18 cellular contexts compared by ENCODE assay signal in the genomic region with DNA sequence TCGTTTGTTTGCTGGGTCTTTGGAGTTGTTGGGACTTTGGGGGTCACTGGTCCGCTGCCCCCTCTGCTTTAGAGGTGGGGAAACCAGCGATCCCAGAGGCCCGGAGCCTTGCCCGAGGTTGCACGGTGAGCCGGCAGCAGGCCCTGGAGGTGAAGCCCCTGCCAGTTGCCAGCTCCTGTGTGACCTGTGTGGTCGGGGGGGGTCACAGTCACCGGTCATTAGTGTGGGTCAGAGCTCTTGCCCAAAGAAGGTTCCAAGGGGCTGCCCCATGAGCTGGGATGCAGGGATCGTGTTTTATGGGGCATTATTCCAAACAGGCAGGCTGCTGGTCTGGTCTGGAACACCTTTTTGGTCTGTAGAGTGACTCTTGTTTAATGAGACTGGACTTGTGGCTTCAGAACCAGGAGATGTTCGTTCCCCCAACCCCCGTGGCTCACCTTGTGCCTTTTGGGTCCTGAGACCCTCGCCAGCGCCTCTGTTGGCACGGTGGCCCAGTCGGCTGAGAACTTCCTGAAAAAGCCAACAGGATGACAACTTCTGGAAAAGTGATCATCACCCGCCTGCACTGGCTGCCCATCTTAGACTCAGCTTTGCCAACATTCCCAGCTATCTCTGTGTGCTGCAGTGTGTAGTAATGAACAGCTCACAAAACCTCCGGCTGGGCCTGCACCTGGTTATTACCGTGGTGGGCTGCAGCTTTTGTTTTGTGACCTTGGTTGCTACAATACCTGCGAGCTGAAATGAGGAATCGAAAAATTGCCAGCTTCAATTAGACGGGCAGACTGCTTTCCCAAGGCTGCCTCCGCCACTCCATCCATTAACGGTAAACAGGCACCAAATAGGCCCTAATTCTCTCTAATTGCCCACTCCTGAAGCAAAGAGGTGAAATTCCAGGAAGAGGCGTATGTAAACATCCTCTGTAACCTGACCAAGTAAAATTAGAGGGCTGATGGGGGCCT. TPM values are rescaled to one million over a fixed set of nuclear protein-coding genes. Genes with fewer than 3 reads are reported as not detected.
A peak's percentile ranks its signal among the peaks of the same experiment; 100 is the strongest.
DNase-seq lines count a peak whose midpoint lies in the region; ATAC-seq, FAIRE-seq and TF ChIP-seq lines count a peak whose summit lies in the region.
"Had no signal": no experiment of that assay in that cellular context is flagged by ENCODE, and none has a peak within 500 bp of the region (broad histone marks: within the 10 kb centered on the region; RNA-seq: fewer than 3 reads in every experiment).

No MANE protein-coding gene starts in this region.

- TF ChIP-seq CTCF in Loucy (conservative IDR thresholded peaks at IDR 0.05; ENCODE audit: low read length) (no peak), smooth muscle cell (IDR thresholded peaks at IDR 0.05; ENCODE audit: borderline replicate concordance, insufficient read depth, poor library complexity, severe bottlenecking) (no peak)

- FAIRE-seq in small intestine (lab: Jason Lieb, UNC), result no peak
- FAIRE-seq: GM12891, pancreas had no signal

- H3K4me1 Mint-ChIP-seq in T-helper 17 cell, result no peaks in the 10 kb centered on the region
- H3K4me1 Mint-ChIP-seq: activated naive CD4-positive, alpha-beta T cell treated with anti-CD3 and anti-CD28 coated beads, Interleukin-2, amount 50 U/mL, for 24 hours; CD14-positive monocyte; memory B cell had no signal

- H2AFZ ChIP-seq in Loucy (ENCODE audit: low read length), result peak overlapping the region; percentile 35; the same call in 1 of the 2 replicates
- no peak overlapping the region for H2AFZ ChIP-seq in smooth muscle cell (ENCODE audit: low read depth)

- peak; percentile 72 for DNase-seq in NCI-H2081 treated with DMSO at 0.1 percent for 48 hours (lab: John Stamatoyannopoulos, UW)
- no peak for DNase-seq in smooth muscle cell (lab: John Stamatoyannopoulos, UW; ENCODE audit: unreplicated experiment)
- no peak for DNase-seq in T-helper 17 cell
- DNase-seq in COLO829 (ENCODE audit: low spot score), result no peak
- DNase-seq in small intestine, result no peak
- DNase-seq: activated CD8-positive, alpha-beta memory T cell treated with anti-CD3 and anti-CD28 coated beads, Interleukin-2, amount 50 U/mL, for 48 hours; effector memory CD4-positive, alpha-beta T cell; NCI-H526; stimulated activated CD4-positive, alpha-beta T cell treated with anti-CD3 and anti-CD28 coated beads, Interleukin-15, amount 100 ng/mL, for 24 hours; T-helper 1 cell had no signal

- H4K20me1 ChIP-seq in Loucy (ENCODE audit: insufficient read depth, low read length, poor library complexity, severe bottlenecking) (no peaks in the 10 kb centered on the region), smooth muscle cell (ENCODE audit: low read depth) (no peaks in the 10 kb centered on the region)

- H3K9me2 ChIP-seq in Loucy (replicated peaks; ENCODE audit: low read depth, low read length), result no peaks in the 10 kb centered on the region

- H3K27ac Mint-ChIP-seq in T-helper 17 cell, result no peak overlapping the region
- H3K27ac Mint-ChIP-seq: activated naive CD4-positive, alpha-beta T cell treated with anti-CD3 and anti-CD28 coated beads, Interleukin-2, amount 50 U/mL, for 24 hours; CD14-positive monocyte; memory B cell had no signal

- no peak overlapping the region for H3K4me3 Mint-ChIP-seq in T-helper 17 cell
- H3K4me3 Mint-ChIP-seq: activated naive CD4-positive, alpha-beta T cell treated with anti-CD3 and anti-CD28 coated beads, Interleukin-2, amount 50 U/mL, for 24 hours; CD14-positive monocyte; memory B cell had no signal

- H3K4me3 ChIP-seq in Loucy (ENCODE audit: low read length, poor library complexity, severe bottlenecking) (no peak overlapping the region), ectodermal cell (ENCODE audit: insufficient read depth, low read depth, low read length) (no peak overlapping the region), smooth muscle cell (no peak overlapping the region), small intestine (ENCODE audit: low read depth in 1 of 2, low read length in 2 of 2) (no peak overlapping the region)
- H3K4me3 ChIP-seq: pancreas had no signal

- H3K27ac ChIP-seq in ectodermal cell (ENCODE audit: insufficient read depth, low read depth, low read length, poor library complexity, severe bottlenecking) (peak overlapping the region; percentile 85), smooth muscle cell (ENCODE audit: low read depth) (peak overlapping the region; percentile 98), small intestine (ENCODE audit: low read depth in 1 of 2, low read length in 1 of 2) (no peak overlapping the region)
- H3K27ac ChIP-seq: pancreas had no signal

- H3K4me1 ChIP-seq in Loucy (ENCODE audit: insufficient read depth, low read length, poor library complexity, severe bottlenecking) (peaks cover 28% of the 10 kb centered on the region), ectodermal cell (ENCODE audit: control insufficient read depth, insufficient read depth, low read length) (peaks cover 65% of the 10 kb centered on the region), smooth muscle cell (ENCODE audit: low read depth) (peaks cover 62% of the 10 kb centered on the region), small intestine (ENCODE audit: control insufficient read depth in 2 of 2, insufficient read depth in 1 of 2, low read depth in 1 of 2, low read length in 1 of 2) (no peaks in the 10 kb centered on the region)
- H3K4me1 ChIP-seq: pancreas had no signal

- peaks cover 41% of the 10 kb centered on the region for H3K27me3 Mint-ChIP-seq in T-helper 17 cell
- H3K27me3 Mint-ChIP-seq: activated naive CD4-positive, alpha-beta T cell treated with anti-CD3 and anti-CD28 coated beads, Interleukin-2, amount 50 U/mL, for 24 hours had no signal

- no peaks in the 10 kb centered on the region for H3K36me3 ChIP-seq in Loucy (ENCODE audit: insufficient read depth, low read length)
- no peaks in the 10 kb centered on the region for H3K36me3 ChIP-seq in ectodermal cell (ENCODE audit: control insufficient read depth, insufficient read depth, low read length)
- H3K36me3 ChIP-seq in smooth muscle cell (ENCODE audit: low read depth), result no peaks in the 10 kb centered on the region
- no peaks in the 10 kb centered on the region for H3K36me3 ChIP-seq in small intestine (ENCODE audit: control insufficient read depth in 2 of 2, insufficient read depth in 2 of 2, low read length in 2 of 2)
- H3K36me3 ChIP-seq: pancreas had no signal

- H3K27me3 ChIP-seq in Loucy (ENCODE audit: insufficient read depth, low read length, poor library complexity, severe bottlenecking) (no peaks in the 10 kb centered on the region), ectodermal cell (ENCODE audit: control insufficient read depth, insufficient read depth, low read length, poor library complexity, severe bottlenecking) (no peaks in the 10 kb centered on the region), smooth muscle cell (ENCODE audit: low read depth) (no peaks in the 10 kb centered on the region), small intestine (ENCODE audit: control insufficient read depth in 2 of 2, insufficient read depth in 2 of 2, low read length in 2 of 2) (no peaks in the 10 kb centered on the region)
- H3K27me3 ChIP-seq: pancreas had no signal

- no peaks in the 10 kb centered on the region for H3K9me3 ChIP-seq in Loucy (ENCODE audit: insufficient read depth, low read depth, low read length)
- no peaks in the 10 kb centered on the region for H3K9me3 ChIP-seq in ectodermal cell (ENCODE audit: control insufficient read depth, low read length)
- no peaks in the 10 kb centered on the region for H3K9me3 ChIP-seq in smooth muscle cell (replicated peaks; ENCODE audit: low read depth)
- H3K9me3 ChIP-seq in T-helper 17 cell (ENCODE audit: control insufficient read depth, low read length, poor library complexity, severe bottlenecking), result no peaks in the 10 kb centered on the region
- no peaks in the 10 kb centered on the region for H3K9me3 ChIP-seq in small intestine (ENCODE audit: control insufficient read depth, low read depth)
- H3K9me3 ChIP-seq: pancreas had no signal

- no peak overlapping the region for H3K9ac ChIP-seq in Loucy (ENCODE audit: low read depth, low read length, poor library complexity, severe bottlenecking)
- H3K9ac ChIP-seq in smooth muscle cell (ENCODE audit: low read depth), result peak overlapping the region; percentile 82

- H3K4me2 ChIP-seq in Loucy (ENCODE audit: low read depth, low read length, poor library complexity, severe bottlenecking) (no peak overlapping the region), smooth muscle cell (peak overlapping the region; percentile 53)

- H3K36me3 Mint-ChIP-seq in T-helper 17 cell (ENCODE audit: low read depth), result no peaks in the 10 kb centered on the region
- H3K36me3 Mint-ChIP-seq: activated naive CD4-positive, alpha-beta T cell treated with anti-CD3 and anti-CD28 coated beads, Interleukin-2, amount 50 U/mL, for 24 hours; CD14-positive monocyte; memory B cell had no signal

- H3K79me2 ChIP-seq in Loucy (ENCODE audit: insufficient read depth, low read length), result no peaks in the 10 kb centered on the region
- no peaks in the 10 kb centered on the region for H3K79me2 ChIP-seq in smooth muscle cell (ENCODE audit: low read depth)

- no peak for ATAC-seq in T-helper 17 cell
- ATAC-seq: activated CD4-positive, CD25-positive, alpha-beta regulatory T cell treated with anti-CD3 and anti-CD28 coated beads, Interleukin-2, amount 50 U/mL, for 24 hours had no signal

- H3F3A ChIP-seq in Loucy (ENCODE audit: low read depth), result no peaks in the 10 kb centered on the region
- peaks cover 34% of the 10 kb centered on the region for H3F3A ChIP-seq in smooth muscle cell (ENCODE audit: low read depth)

- 93 to 95% methylated on average over 25 of the region's 25 CpGs for WGBS in ectodermal cell, 2 experiments
- WGBS in smooth muscle cell (ENCODE audit: low lambda C conversion rate), result 84% methylated on average over 24 of the region's 25 CpGs
- WGBS in small intestine, 3 donors, result 75 to 82% (median 76%) methylated on average over 25 of the region's 25 CpGs

RNA-seq across cellular contexts. Expression of gene MEG3, which starts 15.8 kb away (rescaled TPM):
- 18.0 TPM for polyA plus RNA-seq in ectodermal cell (2013, experiment 1 of 4)
- polyA plus RNA-seq in ectodermal cell (2013, experiment 2 of 4), result 15.4 TPM
- polyA plus RNA-seq in ectodermal cell (2013, experiment 3 of 4), result 9.6 TPM
- polyA plus RNA-seq in ectodermal cell (2013, experiment 4 of 4), result 10.6 TPM
- total RNA-seq in smooth muscle cell, result not detected in 2 replicates
- 0.70 TPM in 1 of 2 replicates, not detected in the other for polyA plus RNA-seq in smooth muscle cell
- under 1 TPM in 1 of 2 donors, not detected in 1; 0.21 TPM for total RNA-seq in T-helper 17 cell
- 10 to 100 TPM in 2 of 3 donors, 1 to 10 TPM in 1; 5.1 to 15.7 (median 13.4) TPM for polyA plus RNA-seq in small intestine
- polyA plus RNA-seq: CD14-positive monocyte had no signal

Comparison
In these comparisons a context has a peak if more than half of its experiments do, and no peak if none do; other contexts are left out.
1. H3K27ac ChIP-seq: peak in ectodermal cell (single experiment) and smooth muscle cell (single experiment); none in small intestine (0 of 2).